In the genomic region with DNA sequence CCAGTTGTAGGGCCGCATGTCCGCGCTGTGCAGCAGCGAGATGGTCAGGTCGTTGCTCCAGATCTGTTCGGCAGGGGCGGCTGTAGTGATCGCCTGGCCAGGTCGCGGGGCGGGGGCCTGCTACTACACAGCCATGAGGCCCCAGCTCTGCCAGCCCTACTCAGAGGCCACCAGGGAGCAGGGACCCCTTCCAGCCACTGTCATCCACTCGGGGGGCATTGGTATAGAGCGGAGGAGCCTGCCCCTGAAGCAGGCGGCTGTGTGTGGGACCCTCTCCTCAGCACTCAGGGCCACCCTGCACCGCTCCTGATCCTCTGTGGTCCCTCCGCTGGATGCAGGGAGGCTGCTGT, we compare ENCODE assay signal across 10 cellular contexts. TPM values are rescaled to one million over a fixed set of nuclear protein-coding genes. Genes with fewer than 3 reads are reported as not detected.
DNase-seq lines count a peak whose midpoint lies in the region; ATAC-seq and TF ChIP-seq lines count a peak whose summit lies in the region.
"Had no signal": no experiment of that assay in that cellular context is flagged by ENCODE, and none has a peak within 500 bp of the region (broad histone marks: within the 10 kb centered on the region; RNA-seq: fewer than 3 reads in every experiment).

No MANE protein-coding gene starts in this region.

- H4K20me1 ChIP-seq in DND-41 (ENCODE audit: insufficient read depth, low read length), result peaks cover 17% of the 10 kb centered on the region

- H3K4me1 ChIP-seq in DND-41 (ENCODE audit: insufficient read depth, low read length), result peaks cover 27% of the 10 kb centered on the region
- H3K4me1 ChIP-seq in esophagus (ENCODE audit: control insufficient read depth in 2 of 2, insufficient read depth in 2 of 2, low read length in 1 of 2), result peaks cover 8 to 12% of the 10 kb centered on the region in 2 donors

- no peak overlapping the region for H3K27ac ChIP-seq in DND-41 (ENCODE audit: low read length)
- peak overlapping the region; percentile 89 for H3K27ac ChIP-seq in RWPE1
- H3K27ac ChIP-seq in esophagus (ENCODE audit: low read depth in 2 of 2, low read length in 1 of 2), result no peak overlapping the region

- no peak for ATAC-seq in DND-41 (ENCODE audit: insufficient read depth, low read depth)
- no peak for ATAC-seq in sciatic nerve
- ATAC-seq in GM19351 (IDR thresholded peaks at IDR 0.05; ENCODE audit: unreplicated experiment), result no peak
- ATAC-seq in GM19467 (IDR thresholded peaks at IDR 0.05; ENCODE audit: unreplicated experiment), result no peak
- no peak for ATAC-seq in HG02571 (IDR thresholded peaks at IDR 0.05; ENCODE audit: unreplicated experiment)

- peak overlapping the region in 1 of 2 experiments; percentile 30; a peak in 1 of 4 replicates for H3K4me3 ChIP-seq in DND-41 (ENCODE audit: low read depth in 1 of 2, low read length in 2 of 2)
- peak overlapping the region; percentile 81 to 94 for H3K4me3 ChIP-seq in esophagus (ENCODE audit: low read depth in 1 of 2, low read length in 2 of 2)

- CTCF ChIA-PET in RWPE1 (lab: Yijun Ruan, JAX), result interaction anchor here (0.6 to 5.9 kb wide), 4 partner anchors 77 to 94 kb away, joined by 3 to 97 read pairs (median 3); no protein-coding TSS in a partner anchor

- POLR2A ChIA-PET in RWPE1 (lab: Yijun Ruan, JAX; ENCODE audit: low non-redundant PET), result interaction anchor here (0.7 kb wide), 1 partner anchor 12 kb away, joined by 6 read pairs; no protein-coding TSS in a partner anchor

- DNase-seq in DND-41 (no peak), RWPE1 (ENCODE audit: low spot score) (no peak), sciatic nerve (ENCODE audit: low spot score) (peak; percentile 54), NCI-H1417 treated with DMSO at 0.1 percent for 48 hours (lab: John Stamatoyannopoulos, UW) (no peak)
- DNase-seq: hypothalamus, NCI-H524 treated with DMSO at 0.1 percent for 48 hours had no signal

- H3K9me3 ChIP-seq in DND-41 (ENCODE audit: insufficient read depth, low read length, severe bottlenecking), result no peaks in the 10 kb centered on the region
- H3K9me3 ChIP-seq in esophagus (ENCODE audit: control insufficient read depth in 2 of 2, insufficient read depth in 1 of 2, low read depth in 1 of 2, low read length in 1 of 2), result no peaks in the 10 kb centered on the region

- intact Hi-C loops in sciatic nerve (cut with DNase I), result no loop called here

- 92 to 95% methylated on average over 16 of the region's 16 CpGs for WGBS in esophagus, 2 donors

- H3K4me2 ChIP-seq in DND-41 (ENCODE audit: insufficient read depth, low read length), result peak overlapping the region; percentile 91

- H3K79me2 ChIP-seq in DND-41 (ENCODE audit: insufficient read depth, low read length), result peaks cover 23% of the 10 kb centered on the region

- H2AFZ ChIP-seq in DND-41 (ENCODE audit: low read depth, low read length), result no peak overlapping the region

- peak overlapping the region; percentile 89; the same call in 1 of the 2 replicates for H3K9ac ChIP-seq in DND-41 (ENCODE audit: low read depth, low read length)

- H3K27me3 ChIP-seq in DND-41 (ENCODE audit: insufficient read depth, low read length, poor library complexity) (no peaks in the 10 kb centered on the region), esophagus (ENCODE audit: control insufficient read depth in 1 of 2, insufficient read depth in 2 of 2, low read length in 2 of 2) (no peaks in the 10 kb centered on the region)

- TF ChIP-seq CTCF in DND-41 (IDR thresholded peaks at IDR 0.05; ENCODE audit: borderline replicate concordance, extremely low read depth, low read length, poor library complexity, severe bottlenecking) (no peak), RWPE1 (conservative IDR thresholded peaks at IDR 0.05; ENCODE audit: low read depth) (no peak)

- H3K36me3 ChIP-seq in DND-41 (ENCODE audit: insufficient read depth, low read length), result peaks cover 36% of the 10 kb centered on the region
- peaks cover 13 to 45% of the 10 kb centered on the region in 2 donors for H3K36me3 ChIP-seq in esophagus (ENCODE audit: control insufficient read depth in 2 of 2, insufficient read depth in 2 of 2, low read length in 1 of 2)

RNA-seq across cellular contexts. Expression of a gene that starts 1.7 kb away (rescaled TPM):
- 10 to 100 TPM; 91.4 to 97.3 TPM for polyA plus RNA-seq in esophagus
- total RNA-seq in sciatic nerve, result 59.9 TPM

RNA-seq across cellular contexts. Expression of a gene that starts 2.2 kb away (rescaled TPM):
- 1 to 10 TPM; 1.2 to 1.8 TPM for polyA plus RNA-seq in esophagus
- total RNA-seq in sciatic nerve, result not detected

RNA-seq across cellular contexts. Expression of a gene that starts 9.2 kb away (rescaled TPM):
- polyA plus RNA-seq in esophagus, result under 1 TPM; 0.24 to 0.77 TPM
- 8.6 TPM for total RNA-seq in sciatic nerve

RNA-seq across cellular contexts. Expression of a gene that starts 34.4 kb away (rescaled TPM):
- 10 to 100 TPM; 18.4 to 42.3 TPM for polyA plus RNA-seq in esophagus
- total RNA-seq in sciatic nerve, result 1,668 TPM

RNA-seq across cellular contexts. Expression of a gene that starts 39.9 kb away (rescaled TPM):
- polyA plus RNA-seq in esophagus, result under 1 TPM; 0.20 to 0.55 TPM
- 4.1 TPM for total RNA-seq in sciatic nerve
